ENCODE assay signal across 1 cellular context in the genomic region with DNA sequence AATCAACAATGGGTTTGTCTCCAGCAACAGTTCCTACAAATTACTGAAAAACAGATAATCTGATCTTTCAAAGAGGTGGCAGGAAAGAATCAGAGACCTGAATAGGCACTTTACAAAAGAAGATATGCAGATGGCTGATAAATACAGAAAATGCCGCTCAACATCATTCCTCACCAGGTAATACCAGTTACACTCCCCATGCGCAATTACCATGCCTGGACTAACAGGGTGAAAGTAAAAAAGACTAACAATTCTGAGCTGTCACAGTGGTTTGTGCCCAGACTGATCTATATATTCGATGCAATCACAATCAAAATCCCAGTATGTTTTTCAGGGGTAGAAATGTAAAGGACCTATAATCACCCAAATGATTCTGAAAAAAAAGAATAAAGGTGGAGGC.
TF ChIP-seq lines count a peak whose summit lies in the region.

No MANE protein-coding gene starts in this region.

TF ChIP-seq in HepG2, 621 proteins besides CTCF, POLR2A, EP300 and RAD21:
- TF ChIP-seq E2F1 (CRISPR knock-in tag; IDR thresholded peaks at IDR 0.05) (no peak), NFRKB (IDR thresholded peaks at IDR 0.05) (no peak), ZNF768 (CRISPR knock-in tag; IDR thresholded peaks at IDR 0.05) (no peak), ZSCAN21 (CRISPR knock-in tag; IDR thresholded peaks at IDR 0.05; ENCODE audit: borderline replicate concordance) (no peak), ZNF44 (CRISPR knock-in tag; IDR thresholded peaks at IDR 0.05) (no peak), NCOA2 (CRISPR knock-in tag; IDR thresholded peaks at IDR 0.05) (no peak), KLF15 (CRISPR knock-in tag; IDR thresholded peaks at IDR 0.05; ENCODE audit: borderline replicate concordance) (no peak), ZNF777 (CRISPR knock-in tag; IDR thresholded peaks at IDR 0.05) (no peak)
- TF ChIP-seq, protein P1, sequence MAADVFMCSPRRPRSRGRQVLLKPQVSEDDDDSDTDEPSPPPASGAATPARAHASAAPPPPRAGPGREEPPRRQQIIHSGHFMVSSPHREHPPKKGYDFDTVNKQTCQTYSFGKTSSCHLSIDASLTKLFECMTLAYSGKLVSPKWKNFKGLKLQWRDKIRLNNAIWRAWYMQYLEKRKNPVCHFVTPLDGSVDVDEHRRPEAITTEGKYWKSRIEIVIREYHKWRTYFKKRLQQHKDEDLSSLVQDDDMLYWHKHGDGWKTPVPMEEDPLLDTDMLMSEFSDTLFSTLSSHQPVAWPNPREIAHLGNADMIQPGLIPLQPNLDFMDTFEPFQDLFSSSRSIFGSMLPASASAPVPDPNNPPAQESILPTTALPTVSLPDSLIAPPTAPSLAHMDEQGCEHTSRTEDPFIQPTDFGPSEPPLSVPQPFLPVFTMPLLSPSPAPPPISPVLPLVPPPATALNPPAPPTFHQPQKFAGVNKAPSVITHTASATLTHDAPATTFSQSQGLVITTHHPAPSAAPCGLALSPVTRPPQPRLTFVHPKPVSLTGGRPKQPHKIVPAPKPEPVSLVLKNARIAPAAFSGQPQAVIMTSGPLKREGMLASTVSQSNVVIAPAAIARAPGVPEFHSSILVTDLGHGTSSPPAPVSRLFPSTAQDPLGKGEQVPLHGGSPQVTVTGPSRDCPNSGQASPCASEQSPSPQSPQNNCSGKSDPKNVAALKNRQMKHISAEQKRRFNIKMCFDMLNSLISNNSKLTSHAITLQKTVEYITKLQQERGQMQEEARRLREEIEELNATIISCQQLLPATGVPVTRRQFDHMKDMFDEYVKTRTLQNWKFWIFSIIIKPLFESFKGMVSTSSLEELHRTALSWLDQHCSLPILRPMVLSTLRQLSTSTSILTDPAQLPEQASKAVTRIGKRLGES (CRISPR knock-in tag; IDR thresholded peaks at IDR 0.05; ENCODE audit: borderline replicate concordance): no peak
- TF ChIP-seq, protein P2, sequence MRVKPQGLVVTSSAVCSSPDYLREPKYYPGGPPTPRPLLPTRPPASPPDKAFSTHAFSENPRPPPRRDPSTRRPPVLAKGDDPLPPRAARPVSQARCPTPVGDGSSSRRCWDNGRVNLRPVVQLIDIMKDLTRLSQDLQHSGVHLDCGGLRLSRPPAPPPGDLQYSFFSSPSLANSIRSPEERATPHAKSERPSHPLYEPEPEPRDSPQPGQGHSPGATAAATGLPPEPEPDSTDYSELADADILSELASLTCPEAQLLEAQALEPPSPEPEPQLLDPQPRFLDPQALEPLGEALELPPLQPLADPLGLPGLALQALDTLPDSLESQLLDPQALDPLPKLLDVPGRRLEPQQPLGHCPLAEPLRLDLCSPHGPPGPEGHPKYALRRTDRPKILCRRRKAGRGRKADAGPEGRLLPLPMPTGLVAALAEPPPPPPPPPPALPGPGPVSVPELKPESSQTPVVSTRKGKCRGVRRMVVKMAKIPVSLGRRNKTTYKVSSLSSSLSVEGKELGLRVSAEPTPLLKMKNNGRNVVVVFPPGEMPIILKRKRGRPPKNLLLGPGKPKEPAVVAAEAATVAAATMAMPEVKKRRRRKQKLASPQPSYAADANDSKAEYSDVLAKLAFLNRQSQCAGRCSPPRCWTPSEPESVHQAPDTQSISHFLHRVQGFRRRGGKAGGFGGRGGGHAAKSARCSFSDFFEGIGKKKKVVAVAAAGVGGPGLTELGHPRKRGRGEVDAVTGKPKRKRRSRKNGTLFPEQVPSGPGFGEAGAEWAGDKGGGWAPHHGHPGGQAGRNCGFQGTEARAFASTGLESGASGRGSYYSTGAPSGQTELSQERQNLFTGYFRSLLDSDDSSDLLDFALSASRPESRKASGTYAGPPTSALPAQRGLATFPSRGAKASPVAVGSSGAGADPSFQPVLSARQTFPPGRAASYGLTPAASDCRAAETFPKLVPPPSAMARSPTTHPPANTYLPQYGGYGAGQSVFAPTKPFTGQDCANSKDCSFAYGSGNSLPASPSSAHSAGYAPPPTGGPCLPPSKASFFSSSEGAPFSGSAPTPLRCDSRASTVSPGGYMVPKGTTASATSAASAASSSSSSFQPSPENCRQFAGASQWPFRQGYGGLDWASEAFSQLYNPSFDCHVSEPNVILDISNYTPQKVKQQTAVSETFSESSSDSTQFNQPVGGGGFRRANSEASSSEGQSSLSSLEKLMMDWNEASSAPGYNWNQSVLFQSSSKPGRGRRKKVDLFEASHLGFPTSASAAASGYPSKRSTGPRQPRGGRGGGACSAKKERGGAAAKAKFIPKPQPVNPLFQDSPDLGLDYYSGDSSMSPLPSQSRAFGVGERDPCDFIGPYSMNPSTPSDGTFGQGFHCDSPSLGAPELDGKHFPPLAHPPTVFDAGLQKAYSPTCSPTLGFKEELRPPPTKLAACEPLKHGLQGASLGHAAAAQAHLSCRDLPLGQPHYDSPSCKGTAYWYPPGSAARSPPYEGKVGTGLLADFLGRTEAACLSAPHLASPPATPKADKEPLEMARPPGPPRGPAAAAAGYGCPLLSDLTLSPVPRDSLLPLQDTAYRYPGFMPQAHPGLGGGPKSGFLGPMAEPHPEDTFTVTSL (CRISPR knock-in tag; IDR thresholded peaks at IDR 0.05; ENCODE audit: borderline replicate concordance): no peak
- TF ChIP-seq, protein P3, sequence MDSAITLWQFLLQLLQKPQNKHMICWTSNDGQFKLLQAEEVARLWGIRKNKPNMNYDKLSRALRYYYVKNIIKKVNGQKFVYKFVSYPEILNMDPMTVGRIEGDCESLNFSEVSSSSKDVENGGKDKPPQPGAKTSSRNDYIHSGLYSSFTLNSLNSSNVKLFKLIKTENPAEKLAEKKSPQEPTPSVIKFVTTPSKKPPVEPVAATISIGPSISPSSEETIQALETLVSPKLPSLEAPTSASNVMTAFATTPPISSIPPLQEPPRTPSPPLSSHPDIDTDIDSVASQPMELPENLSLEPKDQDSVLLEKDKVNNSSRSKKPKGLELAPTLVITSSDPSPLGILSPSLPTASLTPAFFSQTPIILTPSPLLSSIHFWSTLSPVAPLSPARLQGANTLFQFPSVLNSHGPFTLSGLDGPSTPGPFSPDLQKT (CRISPR knock-in tag; IDR thresholded peaks at IDR 0.05; ENCODE audit: borderline replicate concordance): no peak
